1 cellular context compared by ENCODE assay signal in genomic region chr6:157670466-157671186, GRCh38.
TF ChIP-seq lines count a peak whose summit lies in the region.

No MANE protein-coding gene starts in this region.

TF ChIP-seq in H1, 55 proteins besides CTCF, POLR2A, EP300 and RAD21 (continued from another document):
- TF ChIP-seq ATF3 (IDR thresholded peaks at IDR 0.05; ENCODE audit: insufficient read depth, low read depth, low read length) (no peak), SIRT6 (IDR thresholded peaks at IDR 0.05; ENCODE audit: low read length) (no peak), USF2 (IDR thresholded peaks at IDR 0.05; ENCODE audit: low read length) (no peak), SP1 (IDR thresholded peaks at IDR 0.05; ENCODE audit: low read depth, low read length) (no peak), CTBP2 (IDR thresholded peaks at IDR 0.05; ENCODE audit: borderline replicate concordance, insufficient read depth, insufficient read length, low read length) (no peak), EZH2 (IDR thresholded peaks at IDR 0.05; ENCODE audit: low read depth, low read length, severe bottlenecking) (no peak), NANOG (IDR thresholded peaks at IDR 0.05; ENCODE audit: insufficient read depth, low read depth, low read length, poor library complexity, severe bottlenecking) (no peak), RXRA (IDR thresholded peaks at IDR 0.05; ENCODE audit: insufficient read depth, low read depth, low read length) (no peak), TBP (IDR thresholded peaks at IDR 0.05; ENCODE audit: low read depth, low read length) (no peak), JUND (IDR thresholded peaks at IDR 0.05; ENCODE audit: low read length) (no peak), HDAC2 (IDR thresholded peaks at IDR 0.05; ENCODE audit: borderline replicate concordance in 1 of 2, low read depth in 2 of 2, low read length in 2 of 2) (no peak)
